In genomic region chr14:51652168-51653095, GRCh38 we compare ENCODE assay signal across 1 cellular context.
A peak's percentile ranks its signal among the peaks of the same experiment; 100 is the strongest.
TF ChIP-seq lines count a peak whose summit lies in the region.

No MANE protein-coding gene starts in this region.

TF ChIP-seq in K562, 482 proteins besides CTCF, POLR2A, EP300 and RAD21:
- TF ChIP-seq TFAP4 (CRISPR knock-in tag; IDR thresholded peaks at IDR 0.05; ENCODE audit: borderline replicate concordance): 0 out of 2 replicates have a peak, but pooled peaks have one; percentile 5
- no peak for TF ChIP-seq RNF219 (CRISPR knock-in tag; IDR thresholded peaks at IDR 0.05)
- 0 out of 2 replicates have a peak, but pooled peaks have one; percentile 3 for TF ChIP-seq SMAD4 (CRISPR knock-in tag; conservative IDR thresholded peaks at IDR 0.05)
- 0 out of 4 replicates have a peak, but pooled peaks of 1 of the 2 experiments have one; percentile 32 for TF ChIP-seq HDAC1 (IDR thresholded peaks at IDR 0.05)
- TF ChIP-seq FOXK1 (CRISPR knock-in tag; IDR thresholded peaks at IDR 0.05; ENCODE audit: borderline replicate concordance): no peak
- no peak for TF ChIP-seq NFXL1 (CRISPR knock-in tag; IDR thresholded peaks at IDR 0.05)
- 0 out of 2 replicates have a peak, but pooled peaks have one; percentile 71 for TF ChIP-seq HDAC6 (IDR thresholded peaks at IDR 0.05; ENCODE audit: low read depth, low read length)
- TF ChIP-seq SMAD2 (IDR thresholded peaks at IDR 0.05; ENCODE audit: low read depth, low read length): no peak
- peak; percentile 32 for TF ChIP-seq PRDM10 (IDR thresholded peaks at IDR 0.05; ENCODE audit: partially characterized antibody)
- no peak for TF ChIP-seq ZNF696 (CRISPR knock-in tag; conservative IDR thresholded peaks at IDR 0.05)
- no peak for TF ChIP-seq ZSCAN29 (IDR thresholded peaks at IDR 0.05)
- no peak for TF ChIP-seq ZFP1 (CRISPR knock-in tag; IDR thresholded peaks at IDR 0.05)
- no peak for TF ChIP-seq NR1H2 (CRISPR knock-in tag; IDR thresholded peaks at IDR 0.05)
- peak; percentile 80 for TF ChIP-seq EGR1 (conservative IDR thresholded peaks at IDR 0.05)
- TF ChIP-seq TEAD1 (CRISPR knock-in tag; IDR thresholded peaks at IDR 0.05): no peak
- TF ChIP-seq SRF (CRISPR knock-in tag; IDR thresholded peaks at IDR 0.05): no peak
- peak; percentile 32 for TF ChIP-seq CBX2 (IDR thresholded peaks at IDR 0.05; ENCODE audit: insufficient read depth, low read length, poor library complexity, severe bottlenecking)
- peak in 1 of 2 experiments; percentile 49; a peak in 1 of 4 replicates for TF ChIP-seq UBTF (IDR thresholded peaks at IDR 0.05; ENCODE audit: borderline replicate concordance in 1 of 2, low read depth in 2 of 2, low read length in 2 of 2)
- TF ChIP-seq ZBTB5 (IDR thresholded peaks at IDR 0.05): no peak
- peak; percentile 37 for TF ChIP-seq L3MBTL2 (IDR thresholded peaks at IDR 0.05)
- no peak for TF ChIP-seq FOXM1 (IDR thresholded peaks at IDR 0.05; ENCODE audit: low read depth)
- no peak for TF ChIP-seq FOXM1 (CRISPR knock-in tag; IDR thresholded peaks at IDR 0.05; ENCODE audit: low read depth)
- TF ChIP-seq BRD4 (IDR thresholded peaks at IDR 0.05): no peak
- peak in 1 of 2 experiments; percentile 57 for TF ChIP-seq E2F6 (IDR thresholded peaks at IDR 0.05; ENCODE audit: borderline replicate concordance in 1 of 2, extremely low read depth in 1 of 2, insufficient read depth in 1 of 2, insufficient read length in 1 of 2, low read depth in 1 of 2, low read length in 1 of 2, poor library complexity in 1 of 2, severe bottlenecking in 1 of 2)
- no peak for TF ChIP-seq CAMTA2 (CRISPR knock-in tag; conservative IDR thresholded peaks at IDR 0.05)
- TF ChIP-seq NRF1 (conservative IDR thresholded peaks at IDR 0.05 in 1 of 2, IDR thresholded peaks at IDR 0.05 in 1 of 2): peak; percentile 33 to 57; a peak in 3 of 4 replicates
- TF ChIP-seq STAT6 (CRISPR knock-in tag; IDR thresholded peaks at IDR 0.05): no peak
- TF ChIP-seq ZC3H11A (IDR thresholded peaks at IDR 0.05; ENCODE audit: low read depth, low read length): no peak
- TF ChIP-seq CXXC5 (CRISPR knock-in tag; IDR thresholded peaks at IDR 0.05): peak; percentile 2; the same call in 1 of the 2 replicates
- TF ChIP-seq TEAD2 (tag; IDR thresholded peaks at IDR 0.05): no peak
- TF ChIP-seq E2F5 (CRISPR knock-in tag; IDR thresholded peaks at IDR 0.05): no peak
- TF ChIP-seq NFIX (CRISPR knock-in tag; IDR thresholded peaks at IDR 0.05; ENCODE audit: low read depth): no peak
